11 cellular contexts compared by ENCODE assay signal in the genomic region with DNA sequence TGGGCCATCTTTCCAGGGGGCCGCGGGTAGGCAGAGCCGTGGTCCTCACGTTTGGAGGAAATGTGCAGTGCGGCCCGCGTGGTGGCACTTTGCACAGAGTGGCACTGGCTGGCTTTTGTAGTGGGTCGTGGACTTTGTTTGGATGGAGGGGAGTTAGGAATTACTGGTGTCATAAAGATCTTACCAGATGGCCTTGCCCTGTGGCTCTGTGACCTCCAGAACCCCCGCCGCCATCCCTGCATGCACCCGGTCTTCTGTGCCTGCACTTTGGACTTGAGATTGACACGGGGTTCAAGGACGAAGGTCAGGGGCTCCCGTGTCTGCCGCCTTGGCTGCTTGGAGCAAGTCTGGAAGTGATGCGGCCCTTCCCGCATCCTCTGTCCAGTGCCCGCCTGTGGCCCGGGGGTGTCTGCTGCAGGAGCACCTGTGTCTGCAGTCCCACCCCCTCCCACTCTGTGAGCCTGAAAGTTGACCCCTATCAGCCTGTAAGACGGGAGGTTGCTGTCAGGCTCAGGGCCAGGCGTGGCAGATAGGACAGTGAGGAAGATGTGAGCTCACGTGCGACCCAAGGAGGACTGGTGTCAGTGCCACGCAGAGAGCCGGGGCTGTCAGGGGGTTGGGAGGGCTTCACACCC. TPM values are rescaled to one million over a fixed set of nuclear protein-coding genes. Genes with fewer than 3 reads are reported as not detected.
DNase-seq lines count a peak whose midpoint lies in the region; ATAC-seq and TF ChIP-seq lines count a peak whose summit lies in the region.
"Had no signal": no experiment of that assay in that cellular context is flagged by ENCODE, and none has a peak within 500 bp of the region (broad histone marks: within the 10 kb centered on the region; RNA-seq: fewer than 3 reads in every experiment).

No MANE protein-coding gene starts in this region.

- no peaks in the 10 kb centered on the region for H3K9me3 Mint-ChIP-seq in activated T-cell treated with anti-CD3 and anti-CD28 coated beads, Interleukin-2, amount 50 U/mL, for 4 hours
- H3K9me3 Mint-ChIP-seq: activated CD4-positive, alpha-beta memory T cell treated with anti-CD3 and anti-CD28 coated beads for 36 hours had no signal

- peaks cover 70% of the 10 kb centered on the region for H3K79me2 ChIP-seq in mammary epithelial cell (ENCODE audit: insufficient read depth, low read length)
- H3K79me2 ChIP-seq in mesendoderm (ENCODE audit: control insufficient read depth, insufficient read depth, low read length): peaks cover 45% of the 10 kb centered on the region

- H3K27ac ChIP-seq in mammary epithelial cell (ENCODE audit: insufficient read depth, low read depth, low read length) (no peak overlapping the region), mesendoderm (ENCODE audit: low read depth, low read length) (no peak overlapping the region), tibial artery (peak overlapping the region; percentile 68 to 80)

- H3K18ac ChIP-seq in mesendoderm (ENCODE audit: low read length): no peak overlapping the region

- H3K4me3 ChIP-seq in mammary epithelial cell (replicated peaks in 1 of 3; ENCODE audit: insufficient read depth in 1 of 3, low read depth in 2 of 3, low read length in 3 of 3) (peak overlapping the region; percentile 72 to 98 (median 93)), mesendoderm (ENCODE audit: low read length) (no peak overlapping the region), tibial artery (peak overlapping the region; percentile 91 to 97)

- H3K9ac ChIP-seq in mammary epithelial cell (ENCODE audit: insufficient read depth, low read length) (no peak overlapping the region), mesendoderm (ENCODE audit: low read length) (peak overlapping the region; percentile 61)

- no peak for DNase-seq in activated T-cell treated with anti-CD3 and anti-CD28 coated beads, Interleukin-2, amount 50 U/mL, for 4 hours
- no peak for DNase-seq in activated T-cell treated with anti-CD3 and anti-CD28 coated beads, Interleukin-2, amount 50 U/mL, for 1 hour
- DNase-seq in mammary epithelial cell (no peak), mesendoderm (no peak), tibial artery (no peak), NCI-H748 (lab: John Stamatoyannopoulos, UW; ENCODE audit: unreplicated experiment) (no peak), COLO668 (lab: John Stamatoyannopoulos, UW; ENCODE audit: unreplicated experiment) (no peak)
- DNase-seq: NCI-H1436 had no signal

- no peak overlapping the region for H4K8ac ChIP-seq in mesendoderm (ENCODE audit: low read depth, low read length)

- peak overlapping the region; percentile 6 for H3K23ac ChIP-seq in mesendoderm (ENCODE audit: low read length)

- peak overlapping the region; percentile 72 for H3K4me3 Mint-ChIP-seq in activated T-cell treated with anti-CD3 and anti-CD28 coated beads, Interleukin-2, amount 50 U/mL, for 4 hours

- no peaks in the 10 kb centered on the region for H3K9me3 ChIP-seq in mammary epithelial cell (replicated peaks; ENCODE audit: insufficient read depth, low read length)
- no peaks in the 10 kb centered on the region for H3K9me3 ChIP-seq in tibial artery

- H3K4ac ChIP-seq in mesendoderm (ENCODE audit: low read depth, low read length): no peak overlapping the region

- in situ Hi-C loops in mammary epithelial cell (cut with MboI; ENCODE audit: low sequenced_read_pairs in 2 of 2): no loop called here

- no TSS peak for BruUV-seq in mammary epithelial cell (replicated peaks; lab: Mats Ljungman, UMichigan)

- no peak for ATAC-seq in activated T-cell treated with anti-CD3 and anti-CD28 coated beads, Interleukin-2, amount 50 U/mL, for 4 hours
- no peak for ATAC-seq in HG02973 (IDR thresholded peaks at IDR 0.05; ENCODE audit: unreplicated experiment)

- H3K4me1 Mint-ChIP-seq in activated T-cell treated with anti-CD3 and anti-CD28 coated beads, Interleukin-2, amount 50 U/mL, for 4 hours (ENCODE audit: low read depth): peaks cover 33% of the 10 kb centered on the region

- no peak overlapping the region for H2AK5ac ChIP-seq in mesendoderm (ENCODE audit: low read length)

- CTCF ChIA-PET in mammary epithelial cell (lab: Charles Lee; ENCODE audit: low non-redundant PET): no interaction called here

- dilution Hi-C loops in mammary epithelial cell (cut with HindIII; ENCODE audit: low sequenced_read_pairs): no loop called here

- H4K5ac ChIP-seq in mesendoderm (ENCODE audit: low read length): no peak overlapping the region

- intact Hi-C loops in mammary epithelial cell (cut with micrococcal nuclease): no loop called here
- intact Hi-C loops in tibial artery (cut with DNase I; ENCODE audit: low total_unique reads): no loop called here

- peaks cover 26% of the 10 kb centered on the region for H3K79me1 ChIP-seq in mesendoderm (ENCODE audit: low read length)

- H2BK15ac ChIP-seq in mesendoderm (replicated peaks; ENCODE audit: low read depth): no peak overlapping the region

- H3K36me3 ChIP-seq in mammary epithelial cell (ENCODE audit: insufficient read depth, low read length) (no peaks in the 10 kb centered on the region), mesendoderm (ENCODE audit: control insufficient read depth, insufficient read depth, low read length) (no peaks in the 10 kb centered on the region), tibial artery (no peaks in the 10 kb centered on the region)

- H3K36me3 Mint-ChIP-seq in activated T-cell treated with anti-CD3 and anti-CD28 coated beads, Interleukin-2, amount 50 U/mL, for 4 hours (ENCODE audit: insufficient read depth): no peaks in the 10 kb centered on the region
- H3K36me3 Mint-ChIP-seq: activated CD4-positive, alpha-beta memory T cell treated with anti-CD3 and anti-CD28 coated beads for 36 hours had no signal

- peaks cover 2% of the 10 kb centered on the region for H4K20me1 ChIP-seq in mammary epithelial cell (ENCODE audit: insufficient read depth, low read length)

- peaks cover 39% of the 10 kb centered on the region for H3K4me1 ChIP-seq in mammary epithelial cell (ENCODE audit: insufficient read depth, low read length)
- peaks cover 8% of the 10 kb centered on the region for H3K4me1 ChIP-seq in mesendoderm (ENCODE audit: control insufficient read depth, low read depth, low read length)
- peaks cover 5 to 69% (median 57%) of the 10 kb centered on the region in 4 donors for H3K4me1 ChIP-seq in tibial artery

- TF ChIP-seq CTCF in mammary epithelial cell (conservative IDR thresholded peaks at IDR 0.05 in 1 of 2, IDR thresholded peaks at IDR 0.05 in 1 of 2; ENCODE audit: extremely low read depth in 1 of 2, insufficient read depth in 1 of 2, low read depth in 1 of 2, low read length in 2 of 2) (no peak), tibial artery (IDR thresholded peaks at IDR 0.05) (no peak)

- H3K56ac ChIP-seq in mesendoderm (ENCODE audit: low read length): peak overlapping the region; percentile 65

- H3K27me3 ChIP-seq in mammary epithelial cell (ENCODE audit: insufficient read depth, low read length) (no peaks in the 10 kb centered on the region), mesendoderm (ENCODE audit: insufficient read depth, low read length, poor library complexity) (no peaks in the 10 kb centered on the region), tibial artery (no peaks in the 10 kb centered on the region)

- no peak overlapping the region for H2AFZ ChIP-seq in mammary epithelial cell (ENCODE audit: low read depth, low read length)

- peaks cover 19% of the 10 kb centered on the region for H3K27me3 Mint-ChIP-seq in activated T-cell treated with anti-CD3 and anti-CD28 coated beads, Interleukin-2, amount 50 U/mL, for 4 hours (ENCODE audit: low read depth)

- H2BK120ac ChIP-seq in mesendoderm (ENCODE audit: low read depth, low read length): no peak overlapping the region

- H3K4me2 ChIP-seq in mammary epithelial cell (ENCODE audit: insufficient read depth, low read depth, low read length): peak overlapping the region; percentile 96
- H3K4me2 ChIP-seq in mesendoderm (ENCODE audit: low read length): peak overlapping the region; percentile 62

- H2BK5ac ChIP-seq in mesendoderm (ENCODE audit: low read length): no peak overlapping the region

- 34% methylated on average over 14 of the region's 25 CpGs for WGBS in mammary epithelial cell (ENCODE audit: low coverage, missing lambda C conversion rate)
- no CpG with 5 or more reads among the region's 25 CpGs for WGBS in mesendoderm (ENCODE audit: extremely low coverage, insufficient coverage, low lambda C conversion rate)

RNA-seq across cellular contexts. Expression of gene GNA11, which starts 2.2 kb away (rescaled TPM):
- total RNA-seq in activated T-cell treated with anti-CD3 and anti-CD28 coated beads, Interleukin-2, amount 50 U/mL, for 4 hours: 10 to 100 TPM in 2 of 3 donors, 1 to 10 TPM in 1; 8.0 to 13.5 (median 11.0) TPM
- total RNA-seq in mammary epithelial cell: 10 to 100 TPM; 68.1 to 91.4 TPM
- 67.4 TPM for polyA plus RNA-seq in mammary epithelial cell
- polyA minus RNA-seq in mammary epithelial cell: 86.9 TPM
- 19.0 TPM for polyA plus RNA-seq in mesendoderm (2013, experiment 1 of 2)
- polyA plus RNA-seq in mesendoderm (2013, experiment 2 of 2): 19.6 TPM

RNA-seq across cellular contexts. Expression of gene TLE5, which starts 34.1 kb away (rescaled TPM):
- total RNA-seq in activated T-cell treated with anti-CD3 and anti-CD28 coated beads, Interleukin-2, amount 50 U/mL, for 4 hours: 100 to 1,000 TPM; 232 to 275 (median 258) TPM
- 100 to 1,000 TPM; 348 to 349 TPM for total RNA-seq in mammary epithelial cell
- 370 TPM for polyA plus RNA-seq in mammary epithelial cell
- polyA minus RNA-seq in mammary epithelial cell: 319 TPM
- polyA plus RNA-seq in mesendoderm (2013, experiment 1 of 2): 69.9 TPM
- polyA plus RNA-seq in mesendoderm (2013, experiment 2 of 2): 71.4 TPM

RNA-seq across cellular contexts. Expression of gene GNA15, which starts 39.4 kb away (rescaled TPM):
- 10 to 100 TPM in 2 of 3 donors, 1 to 10 TPM in 1; 8.8 to 19.9 (median 11.3) TPM for total RNA-seq in activated T-cell treated with anti-CD3 and anti-CD28 coated beads, Interleukin-2, amount 50 U/mL, for 4 hours
- 100 to 1,000 TPM in 1 of 2 donors, 10 to 100 TPM in 1; 28.7 to 110 TPM for total RNA-seq in mammary epithelial cell
- 57.1 TPM for polyA plus RNA-seq in mammary epithelial cell
- 43.7 TPM for polyA minus RNA-seq in mammary epithelial cell
- 0.21 TPM for polyA plus RNA-seq in mesendoderm (2013, experiment 1 of 2)
- polyA plus RNA-seq in mesendoderm (2013, experiment 2 of 2): 0.17 TPM
- total RNA-seq: lung microvascular endothelial cell had no signal

Comparison
In these comparisons a context has a peak if more than half of its experiments do, and no peak if none do; other contexts are left out.
1. H3K27ac ChIP-seq: peak in tibial artery (2 of 2); none in mammary epithelial cell (single experiment) and mesendoderm (single experiment).
2. RNA of gene GNA11, which starts 2.2 kb away (total RNA-seq): 68.1 to 91.4 TPM in mammary epithelial cell; 8.0 to 13.5 TPM in activated T-cell treated with anti-CD3 and anti-CD28 coated beads, Interleukin-2, amount 50 U/mL, for 4 hours; every median in the first group is over 4 times any median in the second.